1 cellular context compared by ENCODE assay signal in the genomic region with DNA sequence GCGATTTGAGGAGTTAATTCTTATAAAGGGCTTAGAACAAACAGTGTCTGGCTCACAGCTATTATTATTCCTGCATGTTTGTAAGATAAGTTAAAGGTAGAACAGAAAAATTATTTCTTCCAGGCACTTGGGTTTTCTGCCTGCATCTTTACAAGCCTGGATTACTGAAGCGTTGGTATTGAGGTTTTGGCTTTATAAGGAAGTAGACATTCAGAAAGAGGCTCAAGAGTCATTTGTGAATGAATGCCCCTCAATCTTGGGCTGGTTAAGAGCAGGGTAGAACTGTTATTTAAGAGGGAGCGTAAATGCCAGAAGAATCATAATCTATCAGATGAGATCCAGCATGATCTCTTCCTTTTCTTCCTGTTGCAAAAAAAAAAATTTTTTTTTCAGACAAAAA.
TF ChIP-seq lines count a peak whose summit lies in the region.

No MANE protein-coding gene starts in this region.

TF ChIP-seq in WTC11, 78 proteins besides CTCF, POLR2A, EP300 and RAD21 (continued from another document):
- TF ChIP-seq, protein P1, sequence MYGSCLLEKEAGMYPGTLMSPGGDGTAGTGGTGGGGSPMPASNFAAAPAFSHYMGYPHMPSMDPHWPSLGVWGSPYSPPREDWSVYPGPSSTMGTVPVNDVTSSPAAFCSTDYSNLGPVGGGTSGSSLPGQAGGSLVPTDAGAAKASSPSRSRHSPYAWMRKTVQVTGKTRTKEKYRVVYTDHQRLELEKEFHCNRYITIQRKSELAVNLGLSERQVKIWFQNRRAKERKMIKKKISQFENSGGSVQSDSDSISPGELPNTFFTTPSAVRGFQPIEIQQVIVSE (CRISPR knock-in tag; IDR thresholded peaks at IDR 0.05; ENCODE audit: borderline replicate concordance), result no peak
- no peak for TF ChIP-seq NR2C2 (CRISPR knock-in tag; IDR thresholded peaks at IDR 0.05)
- no peak for TF ChIP-seq TEAD1 (CRISPR knock-in tag; IDR thresholded peaks at IDR 0.05)
- no peak for TF ChIP-seq GRHL2 (CRISPR knock-in tag; IDR thresholded peaks at IDR 0.05; ENCODE audit: insufficient replicate concordance, severe bottlenecking)
- TF ChIP-seq, protein P2, sequence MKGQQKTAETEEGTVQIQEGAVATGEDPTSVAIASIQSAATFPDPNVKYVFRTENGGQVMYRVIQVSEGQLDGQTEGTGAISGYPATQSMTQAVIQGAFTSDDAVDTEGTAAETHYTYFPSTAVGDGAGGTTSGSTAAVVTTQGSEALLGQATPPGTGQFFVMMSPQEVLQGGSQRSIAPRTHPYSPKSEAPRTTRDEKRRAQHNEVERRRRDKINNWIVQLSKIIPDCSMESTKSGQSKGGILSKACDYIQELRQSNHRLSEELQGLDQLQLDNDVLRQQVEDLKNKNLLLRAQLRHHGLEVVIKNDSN (CRISPR knock-in tag; IDR thresholded peaks at IDR 0.05), result no peak
- no peak for TF ChIP-seq JUN (CRISPR knock-in tag; IDR thresholded peaks at IDR 0.05)
- no peak for TF ChIP-seq NR1H2 (CRISPR knock-in tag; IDR thresholded peaks at IDR 0.05)
- no peak for TF ChIP-seq OVOL2 (CRISPR knock-in tag; IDR thresholded peaks at IDR 0.05; ENCODE audit: borderline replicate concordance)
- no peak for TF ChIP-seq HMGA2 (CRISPR knock-in tag; IDR thresholded peaks at IDR 0.05)
- TF ChIP-seq, protein P3, sequence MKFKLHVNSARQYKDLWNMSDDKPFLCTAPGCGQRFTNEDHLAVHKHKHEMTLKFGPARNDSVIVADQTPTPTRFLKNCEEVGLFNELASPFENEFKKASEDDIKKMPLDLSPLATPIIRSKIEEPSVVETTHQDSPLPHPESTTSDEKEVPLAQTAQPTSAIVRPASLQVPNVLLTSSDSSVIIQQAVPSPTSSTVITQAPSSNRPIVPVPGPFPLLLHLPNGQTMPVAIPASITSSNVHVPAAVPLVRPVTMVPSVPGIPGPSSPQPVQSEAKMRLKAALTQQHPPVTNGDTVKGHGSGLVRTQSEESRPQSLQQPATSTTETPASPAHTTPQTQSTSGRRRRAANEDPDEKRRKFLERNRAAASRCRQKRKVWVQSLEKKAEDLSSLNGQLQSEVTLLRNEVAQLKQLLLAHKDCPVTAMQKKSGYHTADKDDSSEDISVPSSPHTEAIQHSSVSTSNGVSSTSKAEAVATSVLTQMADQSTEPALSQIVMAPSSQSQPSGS (CRISPR knock-in tag; IDR thresholded peaks at IDR 0.05; ENCODE audit: borderline replicate concordance, low read depth), result no peak
- TF ChIP-seq, protein P4, sequence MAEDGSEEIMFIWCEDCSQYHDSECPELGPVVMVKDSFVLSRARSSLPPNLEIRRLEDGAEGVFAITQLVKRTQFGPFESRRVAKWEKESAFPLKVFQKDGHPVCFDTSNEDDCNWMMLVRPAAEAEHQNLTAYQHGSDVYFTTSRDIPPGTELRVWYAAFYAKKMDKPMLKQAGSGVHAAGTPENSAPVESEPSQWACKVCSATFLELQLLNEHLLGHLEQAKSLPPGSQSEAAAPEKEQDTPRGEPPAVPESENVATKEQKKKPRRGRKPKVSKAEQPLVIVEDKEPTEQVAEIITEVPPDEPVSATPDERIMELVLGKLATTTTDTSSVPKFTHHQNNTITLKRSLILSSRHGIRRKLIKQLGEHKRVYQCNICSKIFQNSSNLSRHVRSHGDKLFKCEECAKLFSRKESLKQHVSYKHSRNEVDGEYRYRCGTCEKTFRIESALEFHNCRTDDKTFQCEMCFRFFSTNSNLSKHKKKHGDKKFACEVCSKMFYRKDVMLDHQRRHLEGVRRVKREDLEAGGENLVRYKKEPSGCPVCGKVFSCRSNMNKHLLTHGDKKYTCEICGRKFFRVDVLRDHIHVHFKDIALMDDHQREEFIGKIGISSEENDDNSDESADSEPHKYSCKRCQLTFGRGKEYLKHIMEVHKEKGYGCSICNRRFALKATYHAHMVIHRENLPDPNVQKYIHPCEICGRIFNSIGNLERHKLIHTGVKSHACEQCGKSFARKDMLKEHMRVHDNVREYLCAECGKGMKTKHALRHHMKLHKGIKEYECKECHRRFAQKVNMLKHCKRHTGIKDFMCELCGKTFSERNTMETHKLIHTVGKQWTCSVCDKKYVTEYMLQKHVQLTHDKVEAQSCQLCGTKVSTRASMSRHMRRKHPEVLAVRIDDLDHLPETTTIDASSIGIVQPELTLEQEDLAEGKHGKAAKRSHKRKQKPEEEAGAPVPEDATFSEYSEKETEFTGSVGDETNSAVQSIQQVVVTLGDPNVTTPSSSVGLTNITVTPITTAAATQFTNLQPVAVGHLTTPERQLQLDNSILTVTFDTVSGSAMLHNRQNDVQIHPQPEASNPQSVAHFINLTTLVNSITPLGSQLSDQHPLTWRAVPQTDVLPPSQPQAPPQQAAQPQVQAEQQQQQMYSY (CRISPR knock-in tag; IDR thresholded peaks at IDR 0.05), result no peak
- TF ChIP-seq, protein P5, sequence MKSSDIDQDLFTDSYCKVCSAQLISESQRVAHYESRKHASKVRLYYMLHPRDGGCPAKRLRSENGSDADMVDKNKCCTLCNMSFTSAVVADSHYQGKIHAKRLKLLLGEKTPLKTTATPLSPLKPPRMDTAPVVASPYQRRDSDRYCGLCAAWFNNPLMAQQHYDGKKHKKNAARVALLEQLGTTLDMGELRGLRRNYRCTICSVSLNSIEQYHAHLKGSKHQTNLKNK (CRISPR knock-in tag; IDR thresholded peaks at IDR 0.05), result no peak
- TF ChIP-seq SMAD3 (CRISPR knock-in tag; IDR thresholded peaks at IDR 0.05; ENCODE audit: borderline replicate concordance), result no peak
- TF ChIP-seq IRF2 (CRISPR knock-in tag; IDR thresholded peaks at IDR 0.05; ENCODE audit: borderline replicate concordance, low read depth), result no peak
- no peak for TF ChIP-seq CREM (CRISPR knock-in tag; IDR thresholded peaks at IDR 0.05)
